In the genomic region with DNA sequence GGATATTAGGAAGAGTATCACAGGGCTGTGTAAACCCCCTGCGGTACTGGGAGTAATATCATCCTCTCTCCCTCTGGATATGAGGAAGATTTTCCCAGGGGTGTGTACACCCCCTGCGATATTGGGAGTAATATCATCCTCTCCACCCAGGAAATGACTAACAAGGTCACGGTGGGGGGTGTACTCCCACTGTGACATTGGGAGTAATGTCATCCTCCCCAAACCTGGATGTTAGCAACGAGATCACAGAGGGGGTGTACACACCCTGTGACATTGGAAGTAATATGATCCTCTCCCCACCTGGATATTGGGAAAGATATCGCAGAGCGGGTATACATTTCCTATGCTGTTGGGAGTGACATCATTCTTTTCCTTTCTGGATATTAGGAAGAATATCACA, we compare ENCODE assay signal across 6 cellular contexts. TPM values are rescaled to one million over a fixed set of nuclear protein-coding genes. Genes with fewer than 3 reads are reported as not detected.
"Had no signal": no experiment of that assay in that cellular context is flagged by ENCODE, and none has a peak within 500 bp of the region (broad histone marks: within the 10 kb centered on the region; RNA-seq: fewer than 3 reads in every experiment).

No MANE protein-coding gene starts in this region.

RNA-seq across cellular contexts. Expression of a gene that starts 40.4 kb away (rescaled TPM):
- total RNA-seq: IMR-90, K562 had no signal

RNA-seq across cellular contexts. Expression of a gene that starts 48.6 kb away (rescaled TPM):
- total RNA-seq: GM23248, H4, H7, HT1080, K562 had no signal
